8 cellular contexts compared by ENCODE assay signal in genomic region chr1:222618880-222619321, GRCh38. TPM values are rescaled to one million over a fixed set of nuclear protein-coding genes. Genes with fewer than 3 reads are reported as not detected.
A peak's percentile ranks its signal among the peaks of the same experiment; 100 is the strongest.
DNase-seq lines count a peak whose midpoint lies in the region; ATAC-seq and TF ChIP-seq lines count a peak whose summit lies in the region.

No MANE protein-coding gene starts in this region.

- no peaks in the 10 kb centered on the region for H3K9me2 ChIP-seq in neural cell (ENCODE audit: insufficient read depth, low read length)

- no peak for TF ChIP-seq EP300 in neural cell (conservative IDR thresholded peaks at IDR 0.05; ENCODE audit: poor library complexity, severe bottlenecking)

- H3K9me3 ChIP-seq in ES-I3 (ENCODE audit: control insufficient read depth, insufficient read depth, low read length) (no peaks in the 10 kb centered on the region), neural cell (ENCODE audit: low read length) (no peaks in the 10 kb centered on the region)

- no peaks in the 10 kb centered on the region for H3F3A ChIP-seq in neural cell (ENCODE audit: insufficient read depth, low read length, poor library complexity, severe bottlenecking)

- no peak for ATAC-seq in GM21515 (IDR thresholded peaks at IDR 0.05; ENCODE audit: unreplicated experiment)

- DNase-seq in LNCaP clone FGC (ENCODE audit: low read depth), result no peak
- DNase-seq in activated T-cell treated with anti-CD3 and anti-CD28 coated beads for 48 hours (ENCODE audit: low read depth), result peak; percentile 6
- DNase-seq in fibroblast of villous mesenchyme (ENCODE audit: low read depth), result peak; percentile 48
- no peak for DNase-seq in NCI-H2196 (lab: John Stamatoyannopoulos, UW; ENCODE audit: unreplicated experiment)
- DNase-seq in NCI-H2029 (lab: John Stamatoyannopoulos, UW), result no peak

- H3K4me3 ChIP-seq in LNCaP clone FGC (ENCODE audit: low read depth, low read length), result peak overlapping the region; percentile 74
- H3K4me3 ChIP-seq in fibroblast of villous mesenchyme (ENCODE audit: low read depth, low read length), result peak overlapping the region; percentile 84
- H3K4me3 ChIP-seq in neural cell (ENCODE audit: low read length), result peak overlapping the region; percentile 86

- H3K4me2 ChIP-seq in neural cell (ENCODE audit: low read length), result peak overlapping the region; percentile 82

- TF ChIP-seq CTCF in LNCaP clone FGC (IDR thresholded peaks at IDR 0.05; ENCODE audit: control insufficient read depth, extremely low read depth, insufficient read depth), result no peak
- no peak for TF ChIP-seq CTCF in fibroblast of villous mesenchyme (IDR thresholded peaks at IDR 0.05; ENCODE audit: insufficient read depth, low read depth, low read length)
- TF ChIP-seq CTCF in neural cell (IDR thresholded peaks at IDR 0.05; ENCODE audit: poor library complexity, severe bottlenecking), result no peak

- peaks cover 15% of the 10 kb centered on the region for H3K79me2 ChIP-seq in neural cell (replicated peaks; ENCODE audit: insufficient read depth, low read length)

- no peaks in the 10 kb centered on the region for H4K20me1 ChIP-seq in neural cell (ENCODE audit: insufficient read depth)

- H3K9ac ChIP-seq in ES-I3 (ENCODE audit: low read depth, low read length), result peak overlapping the region; percentile 88
- peak overlapping the region; percentile 76 for H3K9ac ChIP-seq in neural cell (ENCODE audit: low read length)

- no peak for TF ChIP-seq RAD21 in neural cell (conservative IDR thresholded peaks at IDR 0.05)

- no peak overlapping the region for H3K27ac ChIP-seq in neural cell (ENCODE audit: low read length)

- no peaks in the 10 kb centered on the region for H3K4me1 ChIP-seq in ES-I3 (ENCODE audit: insufficient read depth, low read length)

- H3K27me3 ChIP-seq in neural cell (ENCODE audit: insufficient read depth, low read depth, low read length), result no peaks in the 10 kb centered on the region

- H2AFZ ChIP-seq in neural cell (ENCODE audit: low read depth, low read length), result peak overlapping the region; percentile 28

- H3K36me3 ChIP-seq in ES-I3 (ENCODE audit: insufficient read depth, low read length) (peaks cover 3% of the 10 kb centered on the region), neural cell (ENCODE audit: insufficient read depth, low read length) (no peaks in the 10 kb centered on the region)

TF ChIP-seq in neural cell, 6 proteins besides CTCF, POLR2A, EP300 and RAD21:
- TF ChIP-seq TAF1 (IDR thresholded peaks at IDR 0.05; ENCODE audit: low read depth), result no peak
- no peak for TF ChIP-seq MXI1 (conservative IDR thresholded peaks at IDR 0.05; ENCODE audit: poor library complexity, severe bottlenecking)
- no peak for TF ChIP-seq POLR2AphosphoS5 (IDR thresholded peaks at IDR 0.05)
- TF ChIP-seq REST (IDR thresholded peaks at IDR 0.05; ENCODE audit: borderline replicate concordance), result no peak

RNA-seq across cellular contexts. Expression of gene MIA3, which starts 1.0 kb away (rescaled TPM):
- total RNA-seq in fibroblast of villous mesenchyme, result 44.5 and 54.0 TPM in 2 replicates
- 26.9 and 33.5 TPM in 2 replicates for polyA plus RNA-seq in neural cell
- 78.6 and 89.1 TPM in 2 replicates for polyA minus RNA-seq in neural cell

RNA-seq across cellular contexts. Expression of gene TAF1A, which starts 29.2 kb away (rescaled TPM):
- 7.1 and 15.5 TPM in 2 replicates for total RNA-seq in fibroblast of villous mesenchyme
- 16.1 and 25.5 TPM in 2 replicates for polyA plus RNA-seq in neural cell
- polyA minus RNA-seq in neural cell, result 35.1 and 42.6 TPM in 2 replicates

Comparison
In these comparisons a context has a peak if more than half of its experiments do, and no peak if none do; other contexts are left out.
1. DNase-seq: peak in activated T-cell treated with anti-CD3 and anti-CD28 coated beads for 48 hours (single experiment) and fibroblast of villous mesenchyme (single experiment); none in LNCaP clone FGC (single experiment), NCI-H2196 (single experiment) and NCI-H2029 (single experiment).
2. Peak in every context shown above with its lines, with median percentiles within 50 percentile points of each other: H3K4me3 ChIP-seq.